In genomic region chr17:35763767-35764122, GRCh38 we compare ENCODE assay signal across 8 cellular contexts. TPM values are rescaled to one million over a fixed set of nuclear protein-coding genes. Genes with fewer than 3 reads are reported as not detected.
A peak's percentile ranks its signal among the peaks of the same experiment; 100 is the strongest.
DNase-seq lines count a peak whose midpoint lies in the region; ATAC-seq and TF ChIP-seq lines count a peak whose summit lies in the region.

No MANE protein-coding gene starts in this region.

- in situ Hi-C loops in astrocyte of the cerebellum (cut with HindIII; ENCODE audit: low sequenced_read_pairs) = no loop called here

- TF ChIP-seq POLR2A in uterus (IDR thresholded peaks at IDR 0.05) = no peak

- no peak for TF ChIP-seq CTCF in right atrium auricular region (IDR thresholded peaks at IDR 0.05)
- TF ChIP-seq CTCF in astrocyte of the cerebellum (IDR thresholded peaks at IDR 0.05; ENCODE audit: low read depth, low read length, missing control alignments) = no peak
- no peak for TF ChIP-seq CTCF in uterus (IDR thresholded peaks at IDR 0.05)

- H3K4me3 ChIP-seq in right atrium auricular region = peak overlapping the region; percentile 38 to 62
- peak overlapping the region; percentile 39 for H3K4me3 ChIP-seq in astrocyte of the cerebellum (ENCODE audit: low read depth, low read length)
- H3K4me3 ChIP-seq in mucosa of rectum (ENCODE audit: low read length in 2 of 2) = peak overlapping the region; percentile 73 to 74
- peak overlapping the region; percentile 20 to 38 for H3K4me3 ChIP-seq in uterus

- intact Hi-C loops in Right ventricle myocardium inferior (cut with DNase I) (loop anchor here (1.0 kb wide), 1 partner anchor 41 kb away; no protein-coding TSS in a partner anchor), uterus (cut with DNase I; ENCODE audit: low total_unique reads) (no loop called here)

- H3K9me3 ChIP-seq in right atrium auricular region (no peaks in the 10 kb centered on the region), mucosa of rectum (ENCODE audit: control insufficient read depth in 2 of 2, low read length in 2 of 2) (no peaks in the 10 kb centered on the region), uterus (no peaks in the 10 kb centered on the region)

- H3K9ac ChIP-seq in mucosa of rectum (ENCODE audit: low read depth in 1 of 2, low read length in 2 of 2) = peak overlapping the region in 1 of 2 donors; percentile 69

- ATAC-seq in Right ventricle myocardium inferior (no peak), GM18519 (IDR thresholded peaks at IDR 0.05; ENCODE audit: low FRiP score, unreplicated experiment) (no peak)

- DNase-seq in right atrium auricular region (ENCODE audit: low spot score) (no peak), Right ventricle myocardium inferior (ENCODE audit: missing footprints) (no peak), astrocyte of the cerebellum (ENCODE audit: low read depth) (no peak), uterus (no peak), NCI-H2029 (lab: John Stamatoyannopoulos, UW) (no peak)
- no peak for DNase-seq in stimulated activated CD4-positive, alpha-beta T cell treated with anti-CD3 and anti-CD28 coated beads, Interleukin-12 subunit alpha, Interleukin-12 subunit beta, amount 100 ng/mL, for 4 hours

- H3K36me3 ChIP-seq in right atrium auricular region (no peaks in the 10 kb centered on the region), mucosa of rectum (ENCODE audit: control insufficient read depth in 2 of 2, insufficient read depth in 2 of 2, low read length in 2 of 2) (no peaks in the 10 kb centered on the region), uterus (no peaks in the 10 kb centered on the region)

- peaks cover 0 to 15% of the 10 kb centered on the region in 2 donors for H3K4me1 ChIP-seq in right atrium auricular region
- H3K4me1 ChIP-seq in mucosa of rectum (ENCODE audit: control insufficient read depth in 2 of 2, insufficient read depth in 2 of 2, low read length in 2 of 2) = peaks cover 8 to 9% of the 10 kb centered on the region in 2 donors
- H3K4me1 ChIP-seq in uterus = no peaks in the 10 kb centered on the region

- no peaks in the 10 kb centered on the region for H3K27me3 ChIP-seq in right atrium auricular region
- H3K27me3 ChIP-seq in mucosa of rectum (ENCODE audit: control insufficient read depth in 2 of 2, insufficient read depth in 2 of 2, low read length in 2 of 2) = peaks cover 0 to under 1% of the 10 kb centered on the region in 2 donors
- H3K27me3 ChIP-seq in uterus = no peaks in the 10 kb centered on the region

- no peak overlapping the region for H3K27ac ChIP-seq in right atrium auricular region
- no peak overlapping the region for H3K27ac ChIP-seq in mucosa of rectum (ENCODE audit: low read depth in 2 of 2, low read length in 2 of 2)
- no peak overlapping the region for H3K27ac ChIP-seq in uterus

RNA-seq across cellular contexts. Expression of gene C17orf50, which starts 3.1 kb away (rescaled TPM):
- total RNA-seq in right atrium auricular region (not detected), Right ventricle myocardium inferior (not detected), uterus (not detected)

RNA-seq across cellular contexts. Expression of gene GAS2L2, which starts 10.7 kb away (rescaled TPM):
- total RNA-seq in right atrium auricular region (not detected), Right ventricle myocardium inferior (0.27 TPM), uterus (under 1 TPM in 1 of 4 donors, not detected in 3; 0.69 TPM)

RNA-seq across cellular contexts. Expression of gene MMP28, which starts 31.7 kb away (rescaled TPM):
- 10 to 100 TPM; 10.5 to 14.9 TPM for total RNA-seq in right atrium auricular region
- 2.3 TPM for total RNA-seq in Right ventricle myocardium inferior
- 10 to 100 TPM in 3 of 4 donors, 1 to 10 TPM in 1; 2.9 to 58.4 (median 11.0) TPM for total RNA-seq in uterus

RNA-seq across cellular contexts. Expression of gene RASL10B, which starts 32.3 kb away (rescaled TPM):
- total RNA-seq in right atrium auricular region (10 to 100 TPM; 39.2 to 61.9 TPM), Right ventricle myocardium inferior (18.9 TPM), uterus (1 to 10 TPM in 3 of 4 donors, under 1 TPM in 1; 0.77 to 5.6 (median 3.3) TPM)

RNA-seq across cellular contexts. Expression of gene TAF15, which starts 45.5 kb away (rescaled TPM):
- total RNA-seq in right atrium auricular region (10 to 100 TPM; 25.7 to 31.7 TPM), Right ventricle myocardium inferior (95.9 TPM), uterus (100 to 1,000 TPM in 3 of 4 donors, 10 to 100 TPM in 1; 68.5 to 167 (median 113) TPM)
